1 cellular context compared by ENCODE assay signal in genomic region chr11:74417860-74418508, GRCh38.
TF ChIP-seq lines count a peak whose summit lies in the region.

No MANE protein-coding gene starts in this region.

TF ChIP-seq in WTC11, 78 proteins besides CTCF, POLR2A, EP300 and RAD21 (continued from another document):
- TF ChIP-seq, protein P1, sequence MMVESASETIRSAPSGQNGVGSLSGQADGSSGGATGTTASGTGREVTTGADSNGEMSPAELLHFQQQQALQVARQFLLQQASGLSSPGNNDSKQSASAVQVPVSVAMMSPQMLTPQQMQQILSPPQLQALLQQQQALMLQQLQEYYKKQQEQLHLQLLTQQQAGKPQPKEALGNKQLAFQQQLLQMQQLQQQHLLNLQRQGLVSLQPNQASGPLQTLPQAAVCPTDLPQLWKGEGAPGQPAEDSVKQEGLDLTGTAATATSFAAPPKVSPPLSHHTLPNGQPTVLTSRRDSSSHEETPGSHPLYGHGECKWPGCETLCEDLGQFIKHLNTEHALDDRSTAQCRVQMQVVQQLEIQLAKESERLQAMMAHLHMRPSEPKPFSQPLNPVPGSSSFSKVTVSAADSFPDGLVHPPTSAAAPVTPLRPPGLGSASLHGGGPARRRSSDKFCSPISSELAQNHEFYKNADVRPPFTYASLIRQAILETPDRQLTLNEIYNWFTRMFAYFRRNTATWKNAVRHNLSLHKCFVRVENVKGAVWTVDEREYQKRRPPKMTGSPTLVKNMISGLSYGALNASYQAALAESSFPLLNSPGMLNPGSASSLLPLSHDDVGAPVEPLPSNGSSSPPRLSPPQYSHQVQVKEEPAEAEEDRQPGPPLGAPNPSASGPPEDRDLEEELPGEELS (CRISPR knock-in tag; IDR thresholded peaks at IDR 0.05) = no peak
- TF ChIP-seq JUN (CRISPR knock-in tag; IDR thresholded peaks at IDR 0.05) (no peak), OVOL2 (CRISPR knock-in tag; IDR thresholded peaks at IDR 0.05; ENCODE audit: borderline replicate concordance) (no peak), CBFB (CRISPR knock-in tag; IDR thresholded peaks at IDR 0.05; ENCODE audit: low read depth) (no peak), ATF2 (CRISPR knock-in tag; IDR thresholded peaks at IDR 0.05; ENCODE audit: borderline replicate concordance, low read depth) (no peak), ZMAT4 (CRISPR knock-in tag; IDR thresholded peaks at IDR 0.05) (no peak)
